13 cellular contexts compared by ENCODE assay signal in the genomic region with DNA sequence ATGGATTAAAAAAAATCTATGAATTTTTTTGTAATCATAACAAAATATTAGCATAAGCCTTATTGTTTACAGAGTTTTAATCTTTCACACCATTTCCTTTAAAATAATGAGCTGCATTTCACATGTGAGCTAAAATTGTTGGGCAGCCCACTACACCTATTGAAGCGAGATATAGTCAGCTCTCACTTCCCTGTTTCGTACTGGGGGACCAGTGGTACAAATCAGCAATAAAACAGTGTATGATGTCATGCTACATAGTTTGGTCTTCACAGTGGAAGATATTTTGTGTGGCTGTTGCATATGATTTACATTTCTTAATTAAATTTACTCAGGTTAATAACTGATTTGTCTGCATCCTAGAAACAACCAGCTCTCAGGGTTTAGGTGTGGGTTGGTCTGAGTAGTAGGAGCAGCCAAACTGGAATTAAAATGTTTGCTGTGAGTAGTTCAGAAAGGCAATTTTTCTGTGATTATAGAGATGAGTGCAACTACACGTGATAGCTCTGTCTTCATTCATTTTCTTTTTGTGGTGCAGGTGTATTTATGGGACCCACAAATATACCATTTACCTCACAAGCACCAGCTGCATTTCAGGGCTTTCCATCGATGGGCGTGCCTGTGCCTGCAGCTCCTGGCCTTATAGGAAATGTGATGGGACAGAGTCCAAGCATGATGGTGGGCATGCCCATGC.
A peak's percentile ranks its signal among the peaks of the same experiment; 100 is the strongest.
DNase-seq lines count a peak whose midpoint lies in the region; ATAC-seq, FAIRE-seq and TF ChIP-seq lines count a peak whose summit lies in the region.
"Had no signal": no experiment of that assay in that cellular context is flagged by ENCODE, and none has a peak within 500 bp of the region (broad histone marks: within the 10 kb centered on the region; RNA-seq: fewer than 3 reads in every experiment).

No MANE protein-coding gene starts in this region.

- no peaks in the 10 kb centered on the region for H3K27me3 ChIP-seq in dorsolateral prefrontal cortex
- H3K27me3 ChIP-seq: upper lobe of right lung had no signal

- H3K4me3 ChIP-seq in dorsolateral prefrontal cortex = no peak overlapping the region
- H3K4me3 ChIP-seq: lower lobe of right lung, upper lobe of right lung had no signal

- FAIRE-seq in frontal cortex (lab: Jason Lieb, UNC) = no peak

- intact Hi-C loops in dorsolateral prefrontal cortex (cut with DNase I) = no loop called here

- TF ChIP-seq CTCF in dorsolateral prefrontal cortex (IDR thresholded peaks at IDR 0.05 in 54 of 56, conservative IDR thresholded peaks at IDR 0.05 in 2 of 56; ENCODE audit: low read depth in 1 of 56, partially characterized antibody in 56 of 56) = no peak

- DNase-seq in NCI-H1105 treated with DMSO at 0.1 percent for 48 hours (lab: John Stamatoyannopoulos, UW) = peak; percentile 84
- no peak for DNase-seq in dorsolateral prefrontal cortex
- no peak for DNase-seq in frontal cortex (ENCODE audit: low spot score in 2 of 2)
- DNase-seq in activated CD4-positive, alpha-beta T cell treated with anti-CD3 and anti-CD28 coated beads, Interleukin-2, amount 50 U/mL, for 1 hour = no peak
- no peak for DNase-seq in NCI-H345 treated with DMSO at 0.1 percent for 48 hours (lab: John Stamatoyannopoulos, UW; ENCODE audit: unreplicated experiment)
- DNase-seq: CD4-positive, CD25-positive, alpha-beta regulatory T cell; lower lobe of right lung; T-helper 9 cell; upper lobe of right lung had no signal

- H3K27ac ChIP-seq in dorsolateral prefrontal cortex = no peak overlapping the region
- H3K27ac ChIP-seq: KMS-11, lower lobe of right lung, upper lobe of right lung had no signal

- ATAC-seq in GM18508 (IDR thresholded peaks at IDR 0.05; ENCODE audit: insufficient read depth, unreplicated experiment) = peak; percentile 99
- peak; percentile 100 for ATAC-seq in GM21360 (IDR thresholded peaks at IDR 0.05; ENCODE audit: unreplicated experiment)
- peak; percentile 100 for ATAC-seq in HG03025 (IDR thresholded peaks at IDR 0.05; ENCODE audit: low FRiP score, unreplicated experiment)
- ATAC-seq: lower lobe of right lung, upper lobe of right lung had no signal
